Comparison of ENCODE assay signal across 11 cellular contexts in genomic region chr17:60170835-60171752, GRCh38. TPM values are rescaled to one million over a fixed set of nuclear protein-coding genes. Genes with fewer than 3 reads are reported as not detected.
DNase-seq lines count a peak whose midpoint lies in the region; ATAC-seq and TF ChIP-seq lines count a peak whose summit lies in the region.
"Had no signal": no experiment of that assay in that cellular context is flagged by ENCODE, and none has a peak within 500 bp of the region (broad histone marks: within the 10 kb centered on the region; RNA-seq: fewer than 3 reads in every experiment).

No MANE protein-coding gene starts in this region.

- no peak for ATAC-seq in HG02678 (IDR thresholded peaks at IDR 0.05; ENCODE audit: unreplicated experiment)
- no peak for ATAC-seq in HG02870 (IDR thresholded peaks at IDR 0.05; ENCODE audit: unreplicated experiment)

- no peaks in the 10 kb centered on the region for H3K79me2 ChIP-seq in OCI-LY7 (ENCODE audit: insufficient read depth, low read depth, low read length)

- POLR2A ChIA-PET in OCI-LY7 (lab: Charles Lee): interaction anchor here (0.8 to 1.3 kb wide), 3 partner anchors 9 to 21 kb away, joined by 3 read pairs; no protein-coding TSS in a partner anchor

- H4K20me1 ChIP-seq in OCI-LY7 (ENCODE audit: insufficient read depth, low read length): no peaks in the 10 kb centered on the region

- no peak for DNase-seq in activated naive CD4-positive, alpha-beta T cell (lab: John Stamatoyannopoulos, UW)
- no peak for DNase-seq in OCI-LY7 (ENCODE audit: low spot score)
- peak; percentile 27 to 70 for DNase-seq in foreskin fibroblast
- peak; percentile 81 for DNase-seq in superior temporal gyrus (ENCODE audit: extremely low spot score)
- no peak for DNase-seq in DMS 273 (lab: John Stamatoyannopoulos, UW; ENCODE audit: unreplicated experiment)
- DNase-seq: activated effector memory CD4-positive, alpha-beta T cell treated with anti-CD3 and anti-CD28 coated beads, Interleukin-2, amount 50 U/mL, for 16 hours; RPMI8226 had no signal

- no peak overlapping the region for H3K27ac ChIP-seq in OCI-LY7 (ENCODE audit: low read depth, low read length, poor library complexity, severe bottlenecking)
- H3K27ac ChIP-seq: suprapubic skin had no signal

- BruUV-seq in OCI-LY7 (replicated peaks; lab: Mats Ljungman, UMichigan): no TSS peak

- no peak overlapping the region for H3K4me3 Mint-ChIP-seq in activated naive CD4-positive, alpha-beta T cell treated with anti-CD3 and anti-CD28 coated beads, Interleukin-2, amount 50 U/mL, for 24 hours

- H3K9me2 ChIP-seq in OCI-LY7 (ENCODE audit: insufficient read depth, low read length): no peaks in the 10 kb centered on the region

- CTCF ChIA-PET in OCI-LY7 (lab: Charles Lee; ENCODE audit: unreplicated experiment): no interaction called here

- no peaks in the 10 kb centered on the region for H3K27me3 Mint-ChIP-seq in activated naive CD4-positive, alpha-beta T cell treated with anti-CD3 and anti-CD28 coated beads, Interleukin-2, amount 50 U/mL, for 24 hours

- peaks cover 10% of the 10 kb centered on the region for H3K4me1 ChIP-seq in OCI-LY7 (ENCODE audit: insufficient read depth, low read length, poor library complexity, severe bottlenecking)

- peak overlapping the region; percentile 92 for H3K27ac Mint-ChIP-seq in activated naive CD4-positive, alpha-beta T cell treated with anti-CD3 and anti-CD28 coated beads, Interleukin-2, amount 50 U/mL, for 24 hours

- H3K9me3 Mint-ChIP-seq in activated naive CD4-positive, alpha-beta T cell treated with anti-CD3 and anti-CD28 coated beads, Interleukin-2, amount 50 U/mL, for 24 hours: no peaks in the 10 kb centered on the region

- H3K36me3 ChIP-seq in OCI-LY7 (ENCODE audit: insufficient read depth, low read length): no peaks in the 10 kb centered on the region

- H3K36me3 Mint-ChIP-seq in activated naive CD4-positive, alpha-beta T cell treated with anti-CD3 and anti-CD28 coated beads, Interleukin-2, amount 50 U/mL, for 24 hours: no peaks in the 10 kb centered on the region

- no peak for TF ChIP-seq CTCF in OCI-LY7 (conservative IDR thresholded peaks at IDR 0.05; ENCODE audit: low read length)
- no peak for TF ChIP-seq CTCF in foreskin fibroblast (IDR thresholded peaks at IDR 0.05; ENCODE audit: low read depth, low read length)

- H3K4me2 ChIP-seq in OCI-LY7 (ENCODE audit: low read length): 0 out of 2 replicates have a peak overlapping the region, but pooled peaks have one; percentile 13

- H3K4me3 ChIP-seq in OCI-LY7 (ENCODE audit: low read depth, low read length, poor library complexity, severe bottlenecking) (no peak overlapping the region), foreskin fibroblast (ENCODE audit: low read depth in 1 of 2, low read length in 2 of 2) (no peak overlapping the region)
- H3K4me3 ChIP-seq: suprapubic skin had no signal

- 0 out of 2 replicates have a peak overlapping the region, but pooled peaks have one; percentile 16 for H2AFZ ChIP-seq in OCI-LY7 (ENCODE audit: low read length)

- peaks cover 26% of the 10 kb centered on the region for H3K4me1 Mint-ChIP-seq in activated naive CD4-positive, alpha-beta T cell treated with anti-CD3 and anti-CD28 coated beads, Interleukin-2, amount 50 U/mL, for 24 hours

- intact Hi-C loops in OCI-LY7 (cut with micrococcal nuclease; ENCODE audit: unreplicated experiment): no loop called here

- no peaks in the 10 kb centered on the region for H3K9me3 ChIP-seq in OCI-LY7 (ENCODE audit: low read length)
- H3K9me3 ChIP-seq: suprapubic skin had no signal

RNA-seq across cellular contexts. Expression of gene CA4, which starts 21.3 kb away (rescaled TPM):
- not detected in 2 replicates for total RNA-seq in OCI-LY7 (2014; rRNA removed; shearing (Covaris generic))
- not detected in 2 replicates for total RNA-seq in OCI-LY7 (2022)

Comparison
In these comparisons a context has a peak if more than half of its experiments do, and no peak if none do; other contexts are left out.
1. DNase-seq: peak in foreskin fibroblast (2 of 2) and superior temporal gyrus (single experiment); none in activated naive CD4-positive, alpha-beta T cell (0 of 4), OCI-LY7 (single experiment) and DMS 273 (single experiment).